In genomic region chr6:1821188-1822183, GRCh38 we compare ENCODE assay signal across 10 cellular contexts.
DNase-seq lines count a peak whose midpoint lies in the region; ATAC-seq and TF ChIP-seq lines count a peak whose summit lies in the region.
"Had no signal": no experiment of that assay in that cellular context is flagged by ENCODE, and none has a peak within 500 bp of the region (broad histone marks: within the 10 kb centered on the region; RNA-seq: fewer than 3 reads in every experiment).

No MANE protein-coding gene starts in this region.

- peak overlapping the region; percentile 32 to 50; a peak in 2 of 4 replicates for H3K27ac ChIP-seq in SK-N-SH (ENCODE audit: low read depth in 2 of 2, low read length in 1 of 2)

- no peak overlapping the region for H3K4me3 Mint-ChIP-seq in activated naive CD4-positive, alpha-beta T cell treated with anti-CD3 and anti-CD28 coated beads for 36 hours
- H3K4me3 Mint-ChIP-seq: naive B cell had no signal

- peak overlapping the region; percentile 3 for H3K4me3 ChIP-seq in AG09309 (ENCODE audit: control insufficient read depth, low read depth, low read length)
- H3K4me3 ChIP-seq in SK-N-SH (ENCODE audit: low read depth in 2 of 2, low read length in 1 of 2), result peak overlapping the region; percentile 1 to 14; a peak in 1 of 4 replicates

- no peak overlapping the region for H2AFZ ChIP-seq in SK-N-SH (ENCODE audit: low read depth)

- intact Hi-C loops in activated naive CD4-positive, alpha-beta T cell treated with anti-CD3 and anti-CD28 coated beads for 36 hours (cut with micrococcal nuclease), result no loop called here

- no peaks in the 10 kb centered on the region for H3K79me2 ChIP-seq in SK-N-SH (ENCODE audit: insufficient read depth)

- POLR2A ChIA-PET in SK-N-SH (lab: Yijun Ruan, JAX), result interaction anchor here (0.5 kb wide), 1 partner anchor 263 kb away, joined by 3 read pairs; no protein-coding TSS in a partner anchor

- H3K27ac Mint-ChIP-seq in activated naive CD4-positive, alpha-beta T cell treated with anti-CD3 and anti-CD28 coated beads for 36 hours, result no peak overlapping the region
- H3K27ac Mint-ChIP-seq: naive B cell had no signal

- H3K9me3 Mint-ChIP-seq in activated naive CD4-positive, alpha-beta T cell treated with anti-CD3 and anti-CD28 coated beads for 36 hours, result no peaks in the 10 kb centered on the region

- TF ChIP-seq RAD21 in SK-N-SH (IDR thresholded peaks at IDR 0.05; ENCODE audit: low read length), result no peak

- H3K9me3 ChIP-seq in SK-N-SH, result no peaks in the 10 kb centered on the region

- H3K4me1 ChIP-seq in SK-N-SH (ENCODE audit: control insufficient read depth in 1 of 2, insufficient read depth in 2 of 2, low read depth in 1 of 2, low read length in 1 of 2), result peaks cover 7 to 18% of the 10 kb centered on the region in 2 experiments; a peak in 3 of 4 replicates

- DNase-seq in AG09309 (ENCODE audit: low read depth) (peak; percentile 75), H4 (ENCODE audit: low spot score) (peak; percentile 56), SK-N-SH (no peak), left kidney (ENCODE audit: low read depth, low spot score) (peak; percentile 67), NOMO-1 treated with DMSO at 0.1 percent for 48 hours (lab: John Stamatoyannopoulos, UW; ENCODE audit: unreplicated experiment) (no peak)
- no peak for DNase-seq in activated naive CD4-positive, alpha-beta T cell treated with anti-CD3 and anti-CD28 coated beads for 36 hours
- DNase-seq: activated CD8-positive, alpha-beta memory T cell treated with anti-CD3 and anti-CD28 coated beads for 24 hours; naive B cell had no signal

- H3K4me1 Mint-ChIP-seq in activated naive CD4-positive, alpha-beta T cell treated with anti-CD3 and anti-CD28 coated beads for 36 hours (ENCODE audit: low read depth), result no peaks in the 10 kb centered on the region

- no peaks in the 10 kb centered on the region for H3K36me3 ChIP-seq in SK-N-SH (replicated peaks in 1 of 2; ENCODE audit: control insufficient read depth in 1 of 2, insufficient read depth in 2 of 2, low read length in 1 of 2)

- no peak overlapping the region for H3K9ac ChIP-seq in SK-N-SH

- no peaks in the 10 kb centered on the region for H4K20me1 ChIP-seq in SK-N-SH (ENCODE audit: insufficient read depth)

- no peaks in the 10 kb centered on the region for H3K27me3 ChIP-seq in SK-N-SH (ENCODE audit: insufficient read depth)

- peaks cover 8% of the 10 kb centered on the region for H3K36me3 Mint-ChIP-seq in activated naive CD4-positive, alpha-beta T cell treated with anti-CD3 and anti-CD28 coated beads for 36 hours (ENCODE audit: low read depth)

- H3K27me3 Mint-ChIP-seq in activated naive CD4-positive, alpha-beta T cell treated with anti-CD3 and anti-CD28 coated beads for 36 hours (ENCODE audit: low read depth), result no peaks in the 10 kb centered on the region
- H3K27me3 Mint-ChIP-seq: naive B cell had no signal

- TF ChIP-seq CTCF in AG09309 (IDR thresholded peaks at IDR 0.05; ENCODE audit: control insufficient read depth, insufficient read depth, low read depth, low read length, missing control alignments), result no peak
- TF ChIP-seq CTCF in SK-N-SH (IDR thresholded peaks at IDR 0.05), result no peak

- CTCF ChIA-PET in SK-N-SH (lab: Yijun Ruan, JAX), result interaction anchor here (0.6 to 2.7 kb wide), 11 partner anchors 10 to 307 kb away, joined by 3 to 14 read pairs (median 3); no protein-coding TSS in a partner anchor
- CTCF ChIA-PET in activated naive CD4-positive, alpha-beta T cell treated with anti-CD3 and anti-CD28 coated beads for 36 hours (lab: Charles Lee), result no interaction called here

- H3F3A ChIP-seq in SK-N-SH (replicated peaks; ENCODE audit: insufficient read depth), result peaks cover 4% of the 10 kb centered on the region

- no peaks in the 10 kb centered on the region for H3K9me2 ChIP-seq in SK-N-SH

- 50% methylated on average over 22 of the region's 22 CpGs for WGBS in SK-N-SH (ENCODE audit: low lambda C conversion rate)

- ATAC-seq in GM19395 (IDR thresholded peaks at IDR 0.05; ENCODE audit: unreplicated experiment) (no peak), GM21723 (IDR thresholded peaks at IDR 0.05; ENCODE audit: unreplicated experiment) (no peak)

- TF ChIP-seq EP300 in SK-N-SH (IDR thresholded peaks at IDR 0.05; ENCODE audit: borderline replicate concordance in 1 of 2, low read depth in 1 of 2, low read length in 1 of 2), result no peak

- H3K4me2 ChIP-seq in SK-N-SH, result peak overlapping the region; percentile 49

TF ChIP-seq in SK-N-SH, 30 proteins besides CTCF, POLR2A, EP300 and RAD21:
- TF ChIP-seq SMC3 (IDR thresholded peaks at IDR 0.05; ENCODE audit: low read depth, low read length), result no peak
- TF ChIP-seq MEF2A (IDR thresholded peaks at IDR 0.05; ENCODE audit: borderline replicate concordance, low read depth), result 0 out of 2 replicates have a peak, but pooled peaks have one; percentile 19
- peak; percentile 62 for TF ChIP-seq TCF12 (IDR thresholded peaks at IDR 0.05)
- no peak for TF ChIP-seq USF1 (IDR thresholded peaks at IDR 0.05; ENCODE audit: borderline replicate concordance, low read depth)

Comparison
In these comparisons a context has a peak if more than half of its experiments do, and no peak if none do; other contexts are left out.
1. DNase-seq: peak in AG09309 (single experiment), H4 (single experiment) and left kidney (single experiment); none in SK-N-SH (single experiment), NOMO-1 treated with DMSO at 0.1 percent for 48 hours (single experiment) and activated naive CD4-positive, alpha-beta T cell treated with anti-CD3 and anti-CD28 coated beads for 36 hours (single experiment).